Comparison of ENCODE assay signal across 27 cellular contexts in the genomic region with DNA sequence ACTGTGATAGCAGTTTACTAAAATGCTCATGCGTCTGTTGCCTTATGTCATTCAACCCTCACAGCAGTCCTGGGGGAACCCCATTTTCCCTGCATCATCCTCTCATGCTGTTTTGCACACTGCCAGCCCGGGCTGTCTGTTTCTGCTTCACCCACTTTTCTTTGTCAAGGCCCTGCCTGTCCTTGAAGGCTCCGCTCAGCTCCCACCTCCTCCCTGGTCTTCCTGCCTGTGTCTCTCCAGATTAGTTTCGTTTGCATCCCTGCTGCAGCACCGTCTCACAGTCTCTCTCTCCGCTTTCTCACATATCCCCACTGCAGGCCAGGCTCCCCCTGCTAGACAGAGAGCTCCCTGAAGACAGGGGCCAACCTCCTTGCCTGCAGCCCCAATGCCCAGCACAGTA.
"Had no signal": no experiment of that assay in that cellular context is flagged by ENCODE, and none has a peak within 500 bp of the region (broad histone marks: within the 10 kb centered on the region; RNA-seq: fewer than 3 reads in every experiment).

No MANE protein-coding gene starts in this region.

- H3K4me1 ChIP-seq: uterus had no signal

- FAIRE-seq: kidney, TTC549 had no signal

- H3K4me3 ChIP-seq: adrenal gland, body of pancreas, cardiac muscle cell, gastroesophageal sphincter, heart left ventricle, ovary, right lobe of liver, uterus had no signal

- H3K9me3 ChIP-seq: adrenal gland, body of pancreas, gastroesophageal sphincter, heart left ventricle, neutrophil, ovary, right lobe of liver, uterus had no signal

- H3K27ac ChIP-seq: adrenal gland, cardiac muscle cell, gastroesophageal sphincter, heart left ventricle, neutrophil, ovary, right lobe of liver, uterus, VCaP had no signal

- ATAC-seq: activated CD4-positive, CD25-positive, alpha-beta regulatory T cell treated with anti-CD3 and anti-CD28 coated beads, Interleukin-2, amount 50 U/mL, for 24 hours; body of pancreas; gastroesophageal sphincter; heart left ventricle; right lobe of liver; stimulated activated naive CD8-positive, alpha-beta T cell treated with anti-CD3 and anti-CD28 coated beads, Interleukin-15, Interleukin-2, amounts not matched to agents 100 U/mL and 50 U/mL, for 24 hours had no signal

- H3K36me3 ChIP-seq: adrenal gland, cardiac muscle cell, gastroesophageal sphincter, heart left ventricle, neutrophil, ovary, right lobe of liver, uterus had no signal

- H3K27me3 ChIP-seq: adrenal gland, body of pancreas, cardiac muscle cell, gastroesophageal sphincter, heart left ventricle, ovary, right lobe of liver, uterus had no signal

- DNase-seq: activated CD4-positive, alpha-beta T cell treated with anti-CD3 and anti-CD28 coated beads for 48 hours; activated CD4-positive, alpha-beta T cell treated with anti-CD3 and anti-CD28 coated beads, Interleukin-2, amount 50 U/mL, for 48 hours; activated CD8-positive, alpha-beta memory T cell treated with anti-CD3 and anti-CD28 coated beads for 24 hours; activated effector memory CD4-positive, alpha-beta T cell treated with anti-CD3 and anti-CD28 coated beads, Interleukin-2, amount 50 U/mL, for 16 hours; activated naive CD4-positive, alpha-beta T cell treated with anti-CD3 and anti-CD28 coated beads for 36 hours; activated naive CD8-positive, alpha-beta T cell treated with anti-CD3 and anti-CD28 coated beads for 36 hours; adrenal gland; aorta; body of pancreas; cortex of kidney; effector memory CD8-positive, alpha-beta T cell; heart left ventricle; hypothalamus; immature natural killer cell; kidney; mammary epithelial cell; ovary; right lobe of liver; stimulated activated CD4-positive, alpha-beta T cell treated with anti-CD3 and anti-CD28 coated beads, Interleukin-2, amount 100 ng/mL, for 48 hours; stimulated activated naive CD8-positive, alpha-beta T cell treated with anti-CD3 and anti-CD28 coated beads, Interleukin-15, Interleukin-2, amounts not matched to agents 100 U/mL and 50 U/mL, for 24 hours; uterus had no signal
